In the genomic region with DNA sequence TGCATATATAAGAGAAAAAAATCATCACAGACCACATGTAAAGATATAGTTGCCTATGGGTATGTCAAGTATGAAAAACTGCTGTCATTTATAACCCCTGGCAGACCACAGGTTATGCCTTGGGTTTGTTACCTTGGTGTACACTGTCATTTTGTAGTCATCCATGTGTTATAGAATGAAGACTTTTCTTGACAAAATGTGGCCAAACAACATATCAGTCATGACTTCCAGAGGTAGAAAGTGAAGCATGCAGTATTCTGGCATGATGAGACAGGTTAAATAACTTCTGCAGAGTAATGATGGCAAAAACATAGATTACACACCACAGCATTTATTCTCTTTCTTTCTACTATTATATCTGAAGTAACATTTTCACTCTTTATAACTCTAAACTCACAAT, we compare ENCODE assay signal across 4 cellular contexts.
"Had no signal": no experiment of that assay in that cellular context is flagged by ENCODE, and none has a peak within 500 bp of the region (broad histone marks: within the 10 kb centered on the region; RNA-seq: fewer than 3 reads in every experiment).

No MANE protein-coding gene starts in this region.

- ATAC-seq: GM23338, K562 had no signal

- H3K27ac Mint-ChIP-seq: GM23338, H9 had no signal

- DNase-seq: H9, IMR-90 had no signal

- H3K4me3 ChIP-seq: GM23338, K562 had no signal

- H3K4me3 Mint-ChIP-seq: GM23338, H9 had no signal

- H3K4me2 ChIP-seq: GM23338 had no signal
